Comparison of ENCODE assay signal across 2 cellular contexts in the genomic region with DNA sequence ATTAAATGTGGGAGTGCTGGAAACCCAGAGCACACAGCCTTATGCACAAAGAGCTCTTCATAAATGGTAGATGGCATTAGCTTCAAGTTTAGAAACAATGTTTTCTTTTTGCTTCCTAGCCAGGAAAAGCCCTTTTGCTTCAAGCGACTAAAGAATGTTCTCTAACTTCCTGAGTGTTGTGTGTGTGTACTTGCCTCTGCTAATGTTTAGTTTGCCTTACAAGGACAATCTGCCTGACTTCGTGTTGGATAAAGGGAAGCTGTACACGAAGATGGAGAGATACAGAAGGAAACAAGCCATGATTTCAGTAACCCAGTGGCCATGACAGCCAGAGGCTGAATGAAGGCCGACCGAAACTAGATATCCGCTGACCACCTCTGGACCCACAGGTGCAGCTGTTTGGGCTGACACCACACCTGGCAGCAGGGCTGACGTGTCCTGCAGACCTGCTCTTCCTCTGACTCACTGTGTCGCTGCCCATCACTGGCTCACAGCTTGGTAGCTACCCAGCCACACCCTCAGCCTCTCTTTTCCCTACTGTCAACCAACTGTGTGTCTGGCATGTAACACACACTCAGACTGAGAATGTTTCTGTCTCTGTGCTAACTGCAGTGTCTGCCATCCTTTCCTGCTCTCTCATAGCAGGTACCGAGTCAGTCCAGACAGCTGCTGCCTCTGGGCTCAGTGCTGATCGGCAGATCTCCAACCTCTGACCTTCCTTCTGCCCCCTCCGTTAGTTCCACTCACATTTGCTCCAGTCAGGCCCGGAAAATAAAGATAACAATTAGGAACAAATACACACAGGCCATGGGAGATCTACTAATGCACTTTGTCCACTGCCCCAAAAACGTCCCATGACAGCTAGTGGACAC. TPM values are rescaled to one million over a fixed set of nuclear protein-coding genes. Genes with fewer than 3 reads are reported as not detected.
"Had no signal": no experiment of that assay in that cellular context is flagged by ENCODE, and none has a peak within 500 bp of the region (broad histone marks: within the 10 kb centered on the region; RNA-seq: fewer than 3 reads in every experiment).

No MANE protein-coding gene starts in this region.

RNA-seq across cellular contexts. Expression of a gene that starts 59.0 kb away (rescaled TPM):
- total RNA-seq: fibroblast of lung had no signal
- polyA plus RNA-seq: naive thymus-derived CD4-positive, alpha-beta T cell had no signal
